1 cellular context compared by ENCODE assay signal in genomic region chr7:22787936-22788335, GRCh38.
TF ChIP-seq lines count a peak whose summit lies in the region.

No MANE protein-coding gene starts in this region.

TF ChIP-seq in IMR-90, 13 proteins besides CTCF, POLR2A, EP300 and RAD21:
- TF ChIP-seq NFE2L2 (IDR thresholded peaks at IDR 0.05; ENCODE audit: low read depth, low read length) (no peak), RFX5 (IDR thresholded peaks at IDR 0.05; ENCODE audit: low read depth, low read length) (no peak), ELK1 (IDR thresholded peaks at IDR 0.05; ENCODE audit: borderline replicate concordance, low read depth, low read length) (no peak), FOS (IDR thresholded peaks at IDR 0.05; ENCODE audit: low read depth, low read length) (no peak), BHLHE40 (IDR thresholded peaks at IDR 0.05; ENCODE audit: low read depth, low read length) (no peak), MAZ (IDR thresholded peaks at IDR 0.05; ENCODE audit: borderline replicate concordance, low read depth, low read length) (no peak), MAFK (IDR thresholded peaks at IDR 0.05; ENCODE audit: low read depth, low read length) (no peak), CHD1 (IDR thresholded peaks at IDR 0.05; ENCODE audit: low read depth, low read length) (no peak), RCOR1 (IDR thresholded peaks at IDR 0.05; ENCODE audit: insufficient replicate concordance, low read length) (no peak), CEBPB (IDR thresholded peaks at IDR 0.05; ENCODE audit: low read depth, low read length) (no peak), MXI1 (IDR thresholded peaks at IDR 0.05; ENCODE audit: borderline replicate concordance, low read depth, low read length) (no peak), SMC3 (IDR thresholded peaks at IDR 0.05; ENCODE audit: low read depth, low read length) (no peak), USF2 (IDR thresholded peaks at IDR 0.05; ENCODE audit: low read depth, low read length) (no peak)
